Comparison of ENCODE assay signal across 19 cellular contexts in the genomic region with DNA sequence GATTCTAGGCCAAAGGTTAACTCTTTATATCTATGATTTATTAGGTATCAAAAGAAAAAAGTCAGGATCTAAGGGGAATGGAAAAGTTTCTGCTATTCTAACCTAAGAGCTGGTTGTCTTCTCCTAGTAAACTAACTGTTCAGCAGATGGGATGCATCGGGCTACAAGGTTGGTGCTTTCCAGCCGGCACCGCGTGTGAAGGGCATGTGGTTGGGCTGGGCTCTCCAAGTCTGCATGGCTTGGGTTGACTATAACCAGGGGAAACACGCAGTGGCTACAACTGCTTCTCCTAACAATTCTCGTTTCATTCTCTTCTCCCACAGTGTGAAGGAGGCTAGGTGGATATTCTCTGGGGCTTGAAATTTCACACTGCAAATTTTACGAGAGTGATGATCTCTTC.
DNase-seq lines count a peak whose midpoint lies in the region; ATAC-seq, FAIRE-seq and TF ChIP-seq lines count a peak whose summit lies in the region.
"Had no signal": no experiment of that assay in that cellular context is flagged by ENCODE, and none has a peak within 500 bp of the region (broad histone marks: within the 10 kb centered on the region; RNA-seq: fewer than 3 reads in every experiment).

No MANE protein-coding gene starts in this region.

- H3K4me3 ChIP-seq in A549 (no peak overlapping the region), GM12865 (ENCODE audit: low read depth, low read length) (no peak overlapping the region), WERI-Rb-1 (ENCODE audit: low read depth, low read length) (no peak overlapping the region)
- H3K4me3 ChIP-seq: MG63 had no signal

- DNase-seq in A549 (ENCODE audit: low read depth in 1 of 2, low spot score in 1 of 2) (no peak), GM12865 (ENCODE audit: low read depth) (peak; percentile 29), neural crest cell (ENCODE audit: low read depth, low spot score) (no peak), WERI-Rb-1 (no peak)
- no peak for DNase-seq in stimulated activated naive CD4-positive, alpha-beta T cell (lab: John Stamatoyannopoulos, UW)
- DNase-seq: COR-L47, DMS153, HCEC 1CT, MG63, NCI-H1092, NCI-H146, NCI-H2081, NCI-H345, NCI-H526, RPMI8226, SIG-M5 had no signal

- 52% methylated on average over 7 of the region's 7 CpGs for WGBS in A549 (ENCODE audit: missing lambda C conversion rate)

- no peak overlapping the region for H3K4me2 ChIP-seq in A549

- H3K27ac Mint-ChIP-seq in brain (peak overlapping the region in 3 of 5 experiments; percentile 21 to 66 (median 40)), neural crest cell (ENCODE audit: unreplicated experiment) (peak overlapping the region; percentile 28)

- H3K9me3 ChIP-seq in A549 (no peaks in the 10 kb centered on the region), WERI-Rb-1 (ENCODE audit: severe bottlenecking) (no peaks in the 10 kb centered on the region)
- H3K9me3 ChIP-seq: MG63 had no signal

- H3K9me3 Mint-ChIP-seq in brain, result no peaks in the 10 kb centered on the region
- H3K9me3 Mint-ChIP-seq in neural crest cell, result no peaks in the 10 kb centered on the region

- H3K36me3 Mint-ChIP-seq in brain, result no peaks in the 10 kb centered on the region
- no peaks in the 10 kb centered on the region for H3K36me3 Mint-ChIP-seq in neural crest cell (ENCODE audit: low read depth)

- H3K4me3 Mint-ChIP-seq in brain (no peak overlapping the region), neural crest cell (no peak overlapping the region)

- no peak for FAIRE-seq in A549 (lab: Jason Lieb, UNC)
- FAIRE-seq: A204.1 had no signal

- no peak for TF ChIP-seq RAD21 in A549 (conservative IDR thresholded peaks at IDR 0.05 in 1 of 2, IDR thresholded peaks at IDR 0.05 in 1 of 2)

- no peak for TF ChIP-seq EP300 in A549 (IDR thresholded peaks at IDR 0.05)

- H3K27me3 ChIP-seq in WERI-Rb-1 (ENCODE audit: insufficient read depth, low read depth, severe bottlenecking), result no peaks in the 10 kb centered on the region
- H3K27me3 ChIP-seq: MG63 had no signal

- no peak for TF ChIP-seq CTCF in A549 (IDR thresholded peaks at IDR 0.05)
- TF ChIP-seq CTCF in GM12865 (IDR thresholded peaks at IDR 0.05; ENCODE audit: insufficient read depth, low read depth, low read length, missing control alignments), result no peak
- no peak for TF ChIP-seq CTCF in brain (conservative IDR thresholded peaks at IDR 0.05)
- TF ChIP-seq CTCF in neural crest cell (conservative IDR thresholded peaks at IDR 0.05), result no peak
- TF ChIP-seq CTCF in WERI-Rb-1 (IDR thresholded peaks at IDR 0.05; ENCODE audit: low read depth, low read length), result no peak

- H3K27me3 Mint-ChIP-seq in brain (no peaks in the 10 kb centered on the region), neural crest cell (ENCODE audit: low read depth) (no peaks in the 10 kb centered on the region)

- POLR2A ChIA-PET in A549 (lab: Yijun Ruan, JAX), result no interaction called here

- peaks cover 25% of the 10 kb centered on the region for H3K4me1 Mint-ChIP-seq in brain
- peaks cover 5% of the 10 kb centered on the region for H3K4me1 Mint-ChIP-seq in neural crest cell

- CTCF ChIA-PET in A549 (lab: Yijun Ruan, JAX), result interaction anchor here (0.9 to 4.3 kb wide), 32 partner anchors 10 to 659 kb away, joined by 3 to 42 read pairs (median 6); partner anchors contain the start of gene SLC25A3

- H3K27ac ChIP-seq in A549, result no peak overlapping the region
- H3K27ac ChIP-seq in WERI-Rb-1, result no peak overlapping the region

- H3K4me1 ChIP-seq in A549, result no peaks in the 10 kb centered on the region

- H3K36me3 ChIP-seq in WERI-Rb-1, result no peaks in the 10 kb centered on the region
- H3K36me3 ChIP-seq: MG63 had no signal

- TF ChIP-seq POLR2A in A549 (IDR thresholded peaks at IDR 0.05; ENCODE audit: low read length), result no peak

- ATAC-seq in A549 (peak; percentile 15 to 39; a peak in 2 of 6 replicates), GM18517 (IDR thresholded peaks at IDR 0.05; ENCODE audit: unreplicated experiment) (no peak)

TF ChIP-seq in A549, 52 proteins besides CTCF, POLR2A, EP300 and RAD21:
- TF ChIP-seq JUN (IDR thresholded peaks at IDR 0.05), result no peak
- no peak for TF ChIP-seq KDM1A (IDR thresholded peaks at IDR 0.05; ENCODE audit: low read depth)
- no peak for TF ChIP-seq TP53 (CRISPR knock-in tag; IDR thresholded peaks at IDR 0.05)
- TF ChIP-seq ZFP36 (IDR thresholded peaks at IDR 0.05; ENCODE audit: borderline replicate concordance, partially characterized antibody), result no peak
